ENCODE assay signal across 15 cellular contexts in the genomic region with DNA sequence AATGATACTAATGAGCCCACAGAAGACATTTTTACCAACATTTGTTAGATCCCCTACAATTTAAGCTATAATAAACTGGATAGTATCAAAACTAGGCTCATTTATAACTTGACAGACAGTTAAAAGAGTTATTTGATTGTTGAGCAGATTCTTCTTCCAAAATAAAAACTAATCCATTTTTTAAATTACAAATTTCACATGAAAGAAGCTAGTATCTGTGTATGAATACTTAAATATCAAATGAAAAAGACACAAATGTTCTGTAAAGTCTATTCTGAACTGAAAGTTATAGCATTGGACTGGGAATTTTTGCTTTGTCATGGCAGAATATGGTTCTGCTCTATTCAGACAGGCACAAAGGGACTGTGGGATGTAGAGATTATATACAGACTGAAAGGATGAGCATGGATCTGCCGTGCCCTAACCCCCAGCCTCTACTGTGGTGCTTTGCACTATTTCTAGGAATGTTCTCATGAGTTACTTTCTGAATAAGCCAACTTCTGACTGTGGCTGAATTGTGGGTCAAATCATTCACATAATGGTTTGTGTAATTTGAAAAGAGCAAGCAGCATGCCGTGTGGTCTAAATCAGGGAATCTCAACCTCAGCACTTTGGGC.
A peak's percentile ranks its signal among the peaks of the same experiment; 100 is the strongest.
DNase-seq lines count a peak whose midpoint lies in the region; ATAC-seq and TF ChIP-seq lines count a peak whose summit lies in the region.
"Had no signal": no experiment of that assay in that cellular context is flagged by ENCODE, and none has a peak within 500 bp of the region (broad histone marks: within the 10 kb centered on the region; RNA-seq: fewer than 3 reads in every experiment).

No MANE protein-coding gene starts in this region.

- H3K36me3 ChIP-seq in GM23338 (ENCODE audit: insufficient read depth) (peaks cover 6% of the 10 kb centered on the region; the same call in 1 of the 2 replicates), prostate gland (no peaks in the 10 kb centered on the region), spleen (no peaks in the 10 kb centered on the region)
- H3K36me3 ChIP-seq: HAP-1 had no signal

- no peak overlapping the region for H3K4me2 ChIP-seq in GM23338

- no peak overlapping the region for H3K4me3 Mint-ChIP-seq in GM23338
- no peak overlapping the region for H3K4me3 Mint-ChIP-seq in endothelial cell (ENCODE audit: unreplicated experiment)
- H3K4me3 Mint-ChIP-seq: activated B cell treated with CpG ODN at 0.5 μM for 24 hours had no signal

- no peak for ATAC-seq in GM23338

- H3K36me3 Mint-ChIP-seq in GM23338 (ENCODE audit: low read depth), result peaks cover 16% of the 10 kb centered on the region; the same call in 2 of the 3 replicates
- no peaks in the 10 kb centered on the region for H3K36me3 Mint-ChIP-seq in endothelial cell (ENCODE audit: low read depth, unreplicated experiment)

- no peak for TF ChIP-seq CTCF in GM23338 (conservative IDR thresholded peaks at IDR 0.05; ENCODE audit: low read depth in 2 of 2)
- TF ChIP-seq CTCF in VCaP (conservative IDR thresholded peaks at IDR 0.05), result no peak
- no peak for TF ChIP-seq CTCF in fibroblast of pulmonary artery (IDR thresholded peaks at IDR 0.05; ENCODE audit: low read length, missing control alignments)
- no peak for TF ChIP-seq CTCF in prostate gland (IDR thresholded peaks at IDR 0.05)
- no peak for TF ChIP-seq CTCF in spleen (IDR thresholded peaks at IDR 0.05 in 8 of 11, conservative IDR thresholded peaks at IDR 0.05 in 3 of 11)
- TF ChIP-seq CTCF in endothelial cell (IDR thresholded peaks at IDR 0.05; ENCODE audit: unreplicated experiment), result no peak

- H3K9me3 Mint-ChIP-seq in GM23338 (peaks cover 19% of the 10 kb centered on the region), endothelial cell (ENCODE audit: unreplicated experiment) (no peaks in the 10 kb centered on the region)

- no peaks in the 10 kb centered on the region for H4K20me1 ChIP-seq in GM23338 (replicated peaks; ENCODE audit: insufficient read depth)

- WGBS in prostate gland, result 66% methylated on average over 2 of the region's 2 CpGs
- WGBS in spleen, 5 donors, result 71 to 90% (median 80%) methylated on average over 2 of the region's 2 CpGs

- H3K4me1 ChIP-seq in GM23338 (ENCODE audit: insufficient read depth), result peaks cover 22% of the 10 kb centered on the region
- peaks cover 5% of the 10 kb centered on the region for H3K4me1 ChIP-seq in prostate gland (replicated peaks)
- no peaks in the 10 kb centered on the region for H3K4me1 ChIP-seq in spleen

- peak overlapping the region; percentile 49 for H2AFZ ChIP-seq in GM23338

- 0 out of 2 replicates have a peak, but pooled peaks cover 4% of the 10 kb centered on the region for H3K9me2 ChIP-seq in GM23338 (ENCODE audit: insufficient read depth)

- no peak for DNase-seq in GM23338 (ENCODE audit: low spot score)
- DNase-seq in fibroblast of pulmonary artery (ENCODE audit: low read depth), result peak; percentile 22
- no peak for DNase-seq in prostate gland (ENCODE audit: low spot score)
- DNase-seq in AG20443 (ENCODE audit: low spot score), result no peak
- no peak for DNase-seq in SK-N-DZ (ENCODE audit: low spot score)
- DNase-seq in spleen, result no peak
- DNase-seq in endothelial cell (ENCODE audit: low spot score), result no peak
- DNase-seq: activated B cell treated with CpG ODN at 0.5 μM for 24 hours; activated naive CD4-positive, alpha-beta T cell treated with anti-CD3 and anti-CD28 coated beads, Interleukin-2, amount 50 U/mL, for 16 hours; C1 segment of cervical spinal cord; cortex of kidney; NCI-H1092 had no signal

- H3K27me3 Mint-ChIP-seq in GM23338 (ENCODE audit: insufficient read depth, low read depth, poor library complexity) (no peaks in the 10 kb centered on the region), endothelial cell (ENCODE audit: unreplicated experiment) (no peaks in the 10 kb centered on the region)
- H3K27me3 Mint-ChIP-seq: activated B cell treated with CpG ODN at 0.5 μM for 24 hours had no signal

- H3F3A ChIP-seq in GM23338 (replicated peaks; ENCODE audit: low read depth), result no peaks in the 10 kb centered on the region

- H3K79me2 ChIP-seq in GM23338 (replicated peaks; ENCODE audit: insufficient read depth), result no peaks in the 10 kb centered on the region

- no peaks in the 10 kb centered on the region for H3K27me3 ChIP-seq in GM23338 (ENCODE audit: insufficient read depth)
- no peaks in the 10 kb centered on the region for H3K27me3 ChIP-seq in prostate gland (replicated peaks; ENCODE audit: insufficient read depth)
- H3K27me3 ChIP-seq in spleen (replicated peaks in 1 of 7), result no peaks in the 10 kb centered on the region

- H3K9me3 ChIP-seq in prostate gland (no peaks in the 10 kb centered on the region), spleen (peaks cover 0 to 17% (median 9%) of the 10 kb centered on the region in 8 donors)
- H3K9me3 ChIP-seq: HAP-1 had no signal

- intact Hi-C loops in prostate gland (cut with DNase I), result no loop called here
- intact Hi-C loops in spleen (cut with DNase I; ENCODE audit: low total_unique reads), result no loop called here

- H3K27ac ChIP-seq in GM23338 (ENCODE audit: low read depth), result no peak overlapping the region
- H3K27ac ChIP-seq in VCaP, result peak overlapping the region; percentile 53
- H3K27ac ChIP-seq in prostate gland, result peak overlapping the region; percentile 68 to 70
- no peak overlapping the region for H3K27ac ChIP-seq in spleen
- H3K27ac ChIP-seq: SK-N-MC had no signal

- H3K27ac Mint-ChIP-seq in GM23338, result no peak overlapping the region
- no peak overlapping the region for H3K27ac Mint-ChIP-seq in endothelial cell (ENCODE audit: unreplicated experiment)
- H3K27ac Mint-ChIP-seq: activated B cell treated with CpG ODN at 0.5 μM for 24 hours had no signal

- TF ChIP-seq POLR2A in prostate gland (IDR thresholded peaks at IDR 0.05), result no peak
- no peak for TF ChIP-seq POLR2A in spleen (IDR thresholded peaks at IDR 0.05)

- H3K4me1 Mint-ChIP-seq in GM23338, result peaks cover 29% of the 10 kb centered on the region
- H3K4me1 Mint-ChIP-seq in endothelial cell (ENCODE audit: unreplicated experiment), result peaks cover 10% of the 10 kb centered on the region
- H3K4me1 Mint-ChIP-seq: activated B cell treated with CpG ODN at 0.5 μM for 24 hours had no signal

- H3K4me3 ChIP-seq in GM23338, result no peak overlapping the region
- H3K4me3 ChIP-seq in fibroblast of pulmonary artery (replicated peaks; ENCODE audit: low read depth, low read length), result no peak overlapping the region
- H3K4me3 ChIP-seq in prostate gland, result no peak overlapping the region
- H3K4me3 ChIP-seq in spleen, result no peak overlapping the region
- H3K4me3 ChIP-seq: HAP-1, SK-N-MC had no signal

TF ChIP-seq in GM23338, 12 proteins besides CTCF, POLR2A, EP300 and RAD21 (continues in another document):
- TF ChIP-seq STAT1 (IDR thresholded peaks at IDR 0.05; ENCODE audit: unreplicated experiment) (no peak), JUNB (IDR thresholded peaks at IDR 0.05; ENCODE audit: unreplicated experiment) (no peak), NANOG (IDR thresholded peaks at IDR 0.05; ENCODE audit: borderline replicate concordance) (no peak)
- TF ChIP-seq, protein P1, sequence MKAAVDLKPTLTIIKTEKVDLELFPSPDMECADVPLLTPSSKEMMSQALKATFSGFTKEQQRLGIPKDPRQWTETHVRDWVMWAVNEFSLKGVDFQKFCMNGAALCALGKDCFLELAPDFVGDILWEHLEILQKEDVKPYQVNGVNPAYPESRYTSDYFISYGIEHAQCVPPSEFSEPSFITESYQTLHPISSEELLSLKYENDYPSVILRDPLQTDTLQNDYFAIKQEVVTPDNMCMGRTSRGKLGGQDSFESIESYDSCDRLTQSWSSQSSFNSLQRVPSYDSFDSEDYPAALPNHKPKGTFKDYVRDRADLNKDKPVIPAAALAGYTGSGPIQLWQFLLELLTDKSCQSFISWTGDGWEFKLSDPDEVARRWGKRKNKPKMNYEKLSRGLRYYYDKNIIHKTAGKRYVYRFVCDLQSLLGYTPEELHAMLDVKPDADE (IDR thresholded peaks at IDR 0.05), result no peak
- TF ChIP-seq, protein P2, sequence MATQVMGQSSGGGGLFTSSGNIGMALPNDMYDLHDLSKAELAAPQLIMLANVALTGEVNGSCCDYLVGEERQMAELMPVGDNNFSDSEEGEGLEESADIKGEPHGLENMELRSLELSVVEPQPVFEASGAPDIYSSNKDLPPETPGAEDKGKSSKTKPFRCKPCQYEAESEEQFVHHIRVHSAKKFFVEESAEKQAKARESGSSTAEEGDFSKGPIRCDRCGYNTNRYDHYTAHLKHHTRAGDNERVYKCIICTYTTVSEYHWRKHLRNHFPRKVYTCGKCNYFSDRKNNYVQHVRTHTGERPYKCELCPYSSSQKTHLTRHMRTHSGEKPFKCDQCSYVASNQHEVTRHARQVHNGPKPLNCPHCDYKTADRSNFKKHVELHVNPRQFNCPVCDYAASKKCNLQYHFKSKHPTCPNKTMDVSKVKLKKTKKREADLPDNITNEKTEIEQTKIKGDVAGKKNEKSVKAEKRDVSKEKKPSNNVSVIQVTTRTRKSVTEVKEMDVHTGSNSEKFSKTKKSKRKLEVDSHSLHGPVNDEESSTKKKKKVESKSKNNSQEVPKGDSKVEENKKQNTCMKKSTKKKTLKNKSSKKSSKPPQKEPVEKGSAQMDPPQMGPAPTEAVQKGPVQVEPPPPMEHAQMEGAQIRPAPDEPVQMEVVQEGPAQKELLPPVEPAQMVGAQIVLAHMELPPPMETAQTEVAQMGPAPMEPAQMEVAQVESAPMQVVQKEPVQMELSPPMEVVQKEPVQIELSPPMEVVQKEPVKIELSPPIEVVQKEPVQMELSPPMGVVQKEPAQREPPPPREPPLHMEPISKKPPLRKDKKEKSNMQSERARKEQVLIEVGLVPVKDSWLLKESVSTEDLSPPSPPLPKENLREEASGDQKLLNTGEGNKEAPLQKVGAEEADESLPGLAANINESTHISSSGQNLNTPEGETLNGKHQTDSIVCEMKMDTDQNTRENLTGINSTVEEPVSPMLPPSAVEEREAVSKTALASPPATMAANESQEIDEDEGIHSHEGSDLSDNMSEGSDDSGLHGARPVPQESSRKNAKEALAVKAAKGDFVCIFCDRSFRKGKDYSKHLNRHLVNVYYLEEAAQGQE (IDR thresholded peaks at IDR 0.05; ENCODE audit: unreplicated experiment), result no peak

Comparison
In these comparisons a context has a peak if more than half of its experiments do, and no peak if none do; other contexts are left out.
1. H3K27ac ChIP-seq: peak in VCaP (single experiment) and prostate gland (2 of 2); none in GM23338 (single experiment) and spleen (0 of 8).